12 cellular contexts compared by ENCODE assay signal in genomic region chrX:31136144-31136572, GRCh38.
DNase-seq lines count a peak whose midpoint lies in the region; ATAC-seq and TF ChIP-seq lines count a peak whose summit lies in the region.
"Had no signal": no experiment of that assay in that cellular context is flagged by ENCODE, and none has a peak within 500 bp of the region (broad histone marks: within the 10 kb centered on the region; RNA-seq: fewer than 3 reads in every experiment).

No MANE protein-coding gene starts in this region.

- H3K4me1 Mint-ChIP-seq in activated naive CD4-positive, alpha-beta T cell treated with anti-CD3 and anti-CD28 coated beads for 36 hours (ENCODE audit: low read depth) = peaks cover 13% of the 10 kb centered on the region

- H3K9me3 ChIP-seq in MM.1S (replicated peaks; ENCODE audit: insufficient read depth, low read length) = no peaks in the 10 kb centered on the region
- H3K9me3 ChIP-seq: A549 had no signal

- no peaks in the 10 kb centered on the region for H3K36me3 Mint-ChIP-seq in activated naive CD4-positive, alpha-beta T cell treated with anti-CD3 and anti-CD28 coated beads for 36 hours (ENCODE audit: low read depth)

- DNase-seq in activated naive CD4-positive, alpha-beta T cell treated with anti-CD3 and anti-CD28 coated beads for 36 hours = no peak
- DNase-seq in activated naive CD4-positive, alpha-beta T cell treated with Interleukin-2 at 50 U/mL for 16 hours = no peak
- DNase-seq in MM.1S (peak; percentile 74), left lobe of liver (ENCODE audit: low spot score) (no peak), foreskin fibroblast (no peak)
- no peak for DNase-seq in stimulated activated naive CD8-positive, alpha-beta T cell treated with anti-CD3 and anti-CD28 coated beads, Interleukin-15, Interleukin-2, amounts not matched to agents 100 U/mL and 50 U/mL, for 24 hours
- DNase-seq: activated CD8-positive, alpha-beta memory T cell treated with anti-CD3 and anti-CD28 coated beads, Interleukin-2, amount 50 U/mL, for 48 hours; GOT3; stimulated activated CD4-positive, alpha-beta T cell treated with anti-CD3 and anti-CD28 coated beads, Interleukin-15, amount 100 ng/mL, for 24 hours had no signal

- peak overlapping the region; percentile 24; the same call in 1 of the 2 replicates for H3K4me2 ChIP-seq in MM.1S (ENCODE audit: low read depth, low read length)
- H3K4me2 ChIP-seq: A549 had no signal

- no peak overlapping the region for H3K27ac ChIP-seq in MM.1S (ENCODE audit: low read length)
- H3K27ac ChIP-seq: A549 had no signal

- H3K79me2 ChIP-seq in MM.1S (ENCODE audit: low read length) = no peaks in the 10 kb centered on the region

- H3K9me2 ChIP-seq in MM.1S (replicated peaks; ENCODE audit: insufficient read depth, low read length) = no peaks in the 10 kb centered on the region

- no peak overlapping the region for H3K4me3 ChIP-seq in MM.1S (ENCODE audit: low read length)
- H3K4me3 ChIP-seq in foreskin fibroblast (ENCODE audit: low read depth in 1 of 2, low read length in 2 of 2) = no peak overlapping the region
- H3K4me3 ChIP-seq: A549 had no signal

- TF ChIP-seq CTCF in MM.1S (IDR thresholded peaks at IDR 0.05; ENCODE audit: low read length) (no peak), foreskin fibroblast (IDR thresholded peaks at IDR 0.05; ENCODE audit: low read depth, low read length) (no peak)

- no peak overlapping the region for H2AFZ ChIP-seq in MM.1S (ENCODE audit: low read length)

- peaks cover 7% of the 10 kb centered on the region; the same call in 1 of the 2 replicates for H3K4me1 ChIP-seq in MM.1S (ENCODE audit: low read length)
- H3K4me1 ChIP-seq: A549 had no signal

- peak overlapping the region; percentile 39 for H3K27ac Mint-ChIP-seq in activated naive CD4-positive, alpha-beta T cell treated with anti-CD3 and anti-CD28 coated beads for 36 hours

- H3K4me3 Mint-ChIP-seq in activated naive CD4-positive, alpha-beta T cell treated with anti-CD3 and anti-CD28 coated beads for 36 hours = no peak overlapping the region

- no peaks in the 10 kb centered on the region for H4K20me1 ChIP-seq in MM.1S (ENCODE audit: insufficient read depth, low read length)

- peaks cover 2% of the 10 kb centered on the region for H3K9me3 Mint-ChIP-seq in activated naive CD4-positive, alpha-beta T cell treated with anti-CD3 and anti-CD28 coated beads for 36 hours

- CTCF ChIA-PET in activated naive CD4-positive, alpha-beta T cell treated with anti-CD3 and anti-CD28 coated beads for 36 hours (lab: Charles Lee) = no interaction called here

- no peak overlapping the region for H3K9ac ChIP-seq in MM.1S (ENCODE audit: low read length)

- peak; percentile 94 for ATAC-seq in HG02870 (IDR thresholded peaks at IDR 0.05; ENCODE audit: unreplicated experiment)
- ATAC-seq in stimulated activated naive CD8-positive, alpha-beta T cell treated with anti-CD3 and anti-CD28 coated beads, Interleukin-15, Interleukin-2, amounts not matched to agents 100 U/mL and 50 U/mL, for 24 hours = peak; percentile 55
- ATAC-seq in left lobe of liver = no peak
- ATAC-seq in esophagus mucosa = no peak
- ATAC-seq: A549 had no signal

- H3K27me3 Mint-ChIP-seq in activated naive CD4-positive, alpha-beta T cell treated with anti-CD3 and anti-CD28 coated beads for 36 hours (ENCODE audit: low read depth) = no peaks in the 10 kb centered on the region

- intact Hi-C loops in activated naive CD4-positive, alpha-beta T cell treated with anti-CD3 and anti-CD28 coated beads for 36 hours (cut with micrococcal nuclease) = no loop called here

- H3K27me3 ChIP-seq in MM.1S (replicated peaks; ENCODE audit: insufficient read depth, low read length) = no peaks in the 10 kb centered on the region

- H3K36me3 ChIP-seq in MM.1S (replicated peaks; ENCODE audit: insufficient read depth, low read length) = no peaks in the 10 kb centered on the region

- peaks cover 6% of the 10 kb centered on the region; the same call in 1 of the 2 replicates for H3F3A ChIP-seq in MM.1S (ENCODE audit: insufficient read depth, low read length)

Comparison
In these comparisons a context has a peak if more than half of its experiments do, and no peak if none do; other contexts are left out.
1. ATAC-seq: peak in HG02870 (single experiment) and stimulated activated naive CD8-positive, alpha-beta T cell treated with anti-CD3 and anti-CD28 coated beads, Interleukin-15, Interleukin-2, amounts not matched to agents 100 U/mL and 50 U/mL, for 24 hours (single experiment); none in left lobe of liver (single experiment) and esophagus mucosa (single experiment).